ENCODE assay signal across 9 cellular contexts in the genomic region with DNA sequence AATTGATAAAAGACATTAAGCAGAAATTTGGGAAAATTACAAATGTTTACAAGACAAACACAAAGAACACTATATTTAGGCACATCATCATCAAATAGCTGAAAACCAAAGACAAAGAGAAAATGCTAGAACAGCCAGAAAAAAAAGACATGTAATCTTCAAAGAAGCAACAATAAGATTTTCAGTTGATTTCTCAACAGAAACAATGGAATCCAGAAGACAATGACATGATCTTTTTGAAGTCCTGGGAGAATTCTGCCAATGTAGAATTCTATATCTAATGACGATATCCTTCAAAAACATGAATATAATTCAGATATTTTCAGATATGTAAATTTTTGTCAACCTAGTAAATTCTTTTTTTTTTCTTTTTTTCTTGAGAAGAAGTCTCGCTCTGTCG.
"Had no signal": no experiment of that assay in that cellular context is flagged by ENCODE, and none has a peak within 500 bp of the region (broad histone marks: within the 10 kb centered on the region; RNA-seq: fewer than 3 reads in every experiment).

No MANE protein-coding gene starts in this region.

- H3K4me3 Mint-ChIP-seq: GM23338, H9, HFFc6, IgD-negative memory B cell had no signal

- H3K27me3 Mint-ChIP-seq: IgD-negative memory B cell had no signal

- H3K4me2 ChIP-seq: GM23338 had no signal

- H3K36me3 Mint-ChIP-seq: IgD-negative memory B cell had no signal

- DNase-seq: H9, HCEC 1CT, HFFc6, KG1 had no signal

- FAIRE-seq: H1, H54, HTR-8/SVneo had no signal

- H2AFZ ChIP-seq: GM23338 had no signal

- H3K4me3 ChIP-seq: GM23338 had no signal

- ATAC-seq: GM23338 had no signal

- H3K4me1 Mint-ChIP-seq: IgD-negative memory B cell had no signal

- H3K27ac Mint-ChIP-seq: GM23338, H9, HFFc6, IgD-negative memory B cell had no signal
